In genomic region chr1:32500387-32501209, GRCh38 we compare ENCODE assay signal across 9 cellular contexts. TPM values are rescaled to one million over a fixed set of nuclear protein-coding genes. Genes with fewer than 3 reads are reported as not detected.
DNase-seq lines count a peak whose midpoint lies in the region; ATAC-seq and TF ChIP-seq lines count a peak whose summit lies in the region.
"Had no signal": no experiment of that assay in that cellular context is flagged by ENCODE, and none has a peak within 500 bp of the region (broad histone marks: within the 10 kb centered on the region; RNA-seq: fewer than 3 reads in every experiment).

No MANE protein-coding gene starts in this region.

- peak; percentile 52 for TF ChIP-seq POLR2A in right lobe of liver (IDR thresholded peaks at IDR 0.05)

- H3K27ac Mint-ChIP-seq in CD4-positive, CD25-positive, alpha-beta regulatory T cell, result no peak overlapping the region

- H3K9me3 Mint-ChIP-seq in CD4-positive, CD25-positive, alpha-beta regulatory T cell, result peaks cover 0 to 2% (median 0%) of the 10 kb centered on the region in 7 donors

- peak in 1 of 2 donors; percentile 14 for ATAC-seq in CD4-positive, CD25-positive, alpha-beta regulatory T cell (ENCODE audit: low read depth in 2 of 2)
- ATAC-seq in GM19455 (IDR thresholded peaks at IDR 0.05; ENCODE audit: unreplicated experiment) (peak; percentile 61), right lobe of liver (peak; percentile 82 to 84 (median 84)), HG03442 (IDR thresholded peaks at IDR 0.05; ENCODE audit: unreplicated experiment) (no peak)

- peaks cover 4% of the 10 kb centered on the region for H3K4me1 ChIP-seq in CD4-positive, CD25-positive, alpha-beta regulatory T cell (ENCODE audit: control insufficient read depth, insufficient read depth, low read length, poor library complexity, severe bottlenecking)
- H3K4me1 ChIP-seq in ectodermal cell (ENCODE audit: control insufficient read depth, insufficient read depth, low read length), result no peaks in the 10 kb centered on the region
- H3K4me1 ChIP-seq in right lobe of liver, result no peaks in the 10 kb centered on the region

- intact Hi-C loops in right lobe of liver (cut with DNase I), result no loop called here

- H3K4me3 ChIP-seq in CD4-positive, CD25-positive, alpha-beta regulatory T cell (ENCODE audit: low read depth, low read length), result peak overlapping the region; percentile 61
- H3K4me3 ChIP-seq in ectodermal cell (ENCODE audit: insufficient read depth, low read depth, low read length), result peak overlapping the region; percentile 51
- peak overlapping the region; percentile 52 to 70 (median 69) for H3K4me3 ChIP-seq in right lobe of liver

- peaks cover 25% of the 10 kb centered on the region for H3K27me3 ChIP-seq in CD4-positive, CD25-positive, alpha-beta regulatory T cell (ENCODE audit: control insufficient read depth, insufficient read depth, low read length)
- no peaks in the 10 kb centered on the region for H3K27me3 ChIP-seq in ectodermal cell (ENCODE audit: control insufficient read depth, insufficient read depth, low read length, poor library complexity, severe bottlenecking)
- no peaks in the 10 kb centered on the region for H3K27me3 ChIP-seq in right lobe of liver

- H3K36me3 Mint-ChIP-seq in CD4-positive, CD25-positive, alpha-beta regulatory T cell, result no peaks in the 10 kb centered on the region

- peaks cover 0 to 16% (median 1%) of the 10 kb centered on the region in 4 donors for H3K4me1 Mint-ChIP-seq in CD4-positive, CD25-positive, alpha-beta regulatory T cell

- no peaks in the 10 kb centered on the region for H3K36me3 ChIP-seq in CD4-positive, CD25-positive, alpha-beta regulatory T cell (ENCODE audit: control insufficient read depth, insufficient read depth, low read length)
- no peaks in the 10 kb centered on the region for H3K36me3 ChIP-seq in ectodermal cell (ENCODE audit: control insufficient read depth, insufficient read depth, low read length)
- H3K36me3 ChIP-seq in right lobe of liver, result no peaks in the 10 kb centered on the region

- no peak overlapping the region for H3K27ac ChIP-seq in CD4-positive, CD25-positive, alpha-beta regulatory T cell (ENCODE audit: insufficient read depth, low read length, poor library complexity, severe bottlenecking)
- H3K27ac ChIP-seq in ectodermal cell (ENCODE audit: insufficient read depth, low read depth, low read length, poor library complexity, severe bottlenecking) (peak overlapping the region; percentile 82), right lobe of liver (peak overlapping the region; percentile 63 to 73 (median 71))

- TF ChIP-seq CTCF in right lobe of liver (IDR thresholded peaks at IDR 0.05), result peak in 2 of 4 donors; percentile 20 to 28

- H3K9me3 ChIP-seq in CD4-positive, CD25-positive, alpha-beta regulatory T cell (ENCODE audit: control insufficient read depth in 2 of 2, low read length in 2 of 2), result no peaks in the 10 kb centered on the region
- H3K9me3 ChIP-seq in ectodermal cell (ENCODE audit: control insufficient read depth, low read length), result no peaks in the 10 kb centered on the region
- no peaks in the 10 kb centered on the region for H3K9me3 ChIP-seq in right lobe of liver

- H3K4me3 Mint-ChIP-seq in CD4-positive, CD25-positive, alpha-beta regulatory T cell, result peak overlapping the region; percentile 70 to 82 (median 78)

- WGBS in ectodermal cell, 2 experiments, result 1 to 2% methylated on average over 99 of the region's 99 CpGs
- WGBS in right lobe of liver (ENCODE audit: insufficient coverage, low coverage, low lambda C conversion rate, missing lambda C conversion rate), result 2% methylated on average over 30 of the region's 99 CpGs

- peaks cover 64% of the 10 kb centered on the region for H3K27me3 Mint-ChIP-seq in CD4-positive, CD25-positive, alpha-beta regulatory T cell

- peak in 1 of 3 donors; percentile 12 for DNase-seq in CD4-positive, CD25-positive, alpha-beta regulatory T cell
- DNase-seq in NCI-H1694 (lab: John Stamatoyannopoulos, UW) (peak; percentile 12), UCSD-AML1 (lab: John Stamatoyannopoulos, UW; ENCODE audit: unreplicated experiment) (peak; percentile 74), right lobe of liver (peak; percentile 59 to 67 (median 65))
- DNase-seq in stimulated activated CD4-positive, alpha-beta T cell treated with anti-CD3 and anti-CD28 coated beads, TNF-alpha, amount 100 ng/mL, for 24 hours (ENCODE audit: low read depth in 3 of 3), result peak in 2 of 3 experiments; percentile 2 to 42

RNA-seq across cellular contexts. Expression of gene ZBTB8B, which starts 35.7 kb away (rescaled TPM):
- total RNA-seq in CD4-positive, CD25-positive, alpha-beta regulatory T cell, result not detected
- not detected for polyA plus RNA-seq in CD4-positive, CD25-positive, alpha-beta regulatory T cell
- 2.9 TPM for polyA plus RNA-seq in ectodermal cell (2013, experiment 1 of 4)
- 3.0 TPM for polyA plus RNA-seq in ectodermal cell (2013, experiment 2 of 4)
- polyA plus RNA-seq in ectodermal cell (2013, experiment 3 of 4), result 1.8 TPM
- polyA plus RNA-seq in ectodermal cell (2013, experiment 4 of 4), result 2.4 TPM
- total RNA-seq in right lobe of liver, result not detected
- total RNA-seq: T-helper 1 cell treated with Interleukin-12 subunit alpha and Interleukin-12 subunit beta and Interleukin-4 antibody, amounts not matched to agents 30 ng/mL and 1 ng/mL, for 36 hours had no signal

RNA-seq across cellular contexts. Expression of gene ZBTB8A, which starts 38.6 kb away (rescaled TPM):
- 0.12 TPM for total RNA-seq in CD4-positive, CD25-positive, alpha-beta regulatory T cell
- not detected for polyA plus RNA-seq in CD4-positive, CD25-positive, alpha-beta regulatory T cell
- polyA plus RNA-seq in ectodermal cell (2013, experiment 1 of 4), result 12.8 TPM
- 12.6 TPM for polyA plus RNA-seq in ectodermal cell (2013, experiment 2 of 4)
- 12.9 TPM for polyA plus RNA-seq in ectodermal cell (2013, experiment 3 of 4)
- polyA plus RNA-seq in ectodermal cell (2013, experiment 4 of 4), result 13.7 TPM
- 1 to 10 TPM; 1.6 to 3.4 (median 2.3) TPM for total RNA-seq in right lobe of liver
